1 cellular context compared by ENCODE assay signal in the genomic region with DNA sequence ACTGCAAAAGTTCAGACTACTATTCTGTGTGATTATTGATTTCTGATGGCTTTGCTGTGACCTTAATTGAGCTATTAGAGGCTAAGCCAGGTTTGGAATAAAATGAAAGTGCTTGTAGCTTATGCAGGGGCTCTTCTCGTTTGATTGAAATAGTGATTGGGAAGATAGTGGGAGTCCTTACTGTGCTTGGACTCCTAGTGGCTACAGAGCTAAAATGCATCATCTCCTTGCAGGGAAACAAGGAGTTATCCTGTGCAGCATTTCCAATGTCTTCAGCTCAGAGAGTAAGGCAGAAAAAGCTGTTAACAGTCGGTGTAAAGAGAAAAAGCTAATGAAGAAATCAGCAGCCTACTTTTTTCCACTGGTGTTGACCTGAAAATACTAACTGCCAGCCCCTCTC.
TF ChIP-seq lines count a peak whose summit lies in the region.

No MANE protein-coding gene starts in this region.

TF ChIP-seq in H1, 55 proteins besides CTCF, POLR2A, EP300 and RAD21:
- TF ChIP-seq, protein P1, sequence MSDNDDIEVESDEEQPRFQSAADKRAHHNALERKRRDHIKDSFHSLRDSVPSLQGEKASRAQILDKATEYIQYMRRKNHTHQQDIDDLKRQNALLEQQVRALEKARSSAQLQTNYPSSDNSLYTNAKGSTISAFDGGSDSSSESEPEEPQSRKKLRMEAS (IDR thresholded peaks at IDR 0.05), result no peak
